In genomic region chr11:9601041-9601875, GRCh38 we compare ENCODE assay signal across 9 cellular contexts. TPM values are rescaled to one million over a fixed set of nuclear protein-coding genes. Genes with fewer than 3 reads are reported as not detected.
DNase-seq lines count a peak whose midpoint lies in the region; ATAC-seq and TF ChIP-seq lines count a peak whose summit lies in the region.
"Had no signal": no experiment of that assay in that cellular context is flagged by ENCODE, and none has a peak within 500 bp of the region (broad histone marks: within the 10 kb centered on the region; RNA-seq: fewer than 3 reads in every experiment).

No MANE protein-coding gene starts in this region.

- no peak for TF ChIP-seq CTCF in AG09309 (IDR thresholded peaks at IDR 0.05; ENCODE audit: control insufficient read depth, insufficient read depth, low read depth, low read length, missing control alignments)

- H3K4me3 ChIP-seq in AG09309 (ENCODE audit: control insufficient read depth, low read depth, low read length) = no peak overlapping the region
- peak overlapping the region; percentile 38 for H3K4me3 ChIP-seq in SJCRH30
- H3K4me3 ChIP-seq: pancreas had no signal

- H3K9me3 Mint-ChIP-seq in activated naive CD8-positive, alpha-beta T cell (ENCODE audit: low read depth) = no peaks in the 10 kb centered on the region

- peak overlapping the region; percentile 60 for H3K4me3 Mint-ChIP-seq in activated naive CD8-positive, alpha-beta T cell

- H3K4me1 Mint-ChIP-seq in activated naive CD8-positive, alpha-beta T cell (ENCODE audit: low read depth) = peaks cover 21% of the 10 kb centered on the region

- DNase-seq in AG09309 (ENCODE audit: low read depth) (peak; percentile 51), SJCRH30 (peak; percentile 88 to 95), kidney tubule cell (ENCODE audit: low spot score) (peak; percentile 44), epidermal melanocyte (ENCODE audit: insufficient read length, low spot score) (no peak)
- peak; percentile 78 for DNase-seq in stimulated activated CD8-positive, alpha-beta memory T cell treated with anti-CD3 and anti-CD28 coated beads, Interleukin-4, amount 100 ng/mL, for 48 hours
- DNase-seq: pancreas had no signal

- peak overlapping the region; percentile 88 for H3K27ac Mint-ChIP-seq in activated naive CD8-positive, alpha-beta T cell

- H3K27me3 Mint-ChIP-seq in activated naive CD8-positive, alpha-beta T cell = no peaks in the 10 kb centered on the region

- ATAC-seq in GM19025 (IDR thresholded peaks at IDR 0.05; ENCODE audit: low read depth, unreplicated experiment) (peak; percentile 87), HG03097 (IDR thresholded peaks at IDR 0.05; ENCODE audit: low FRiP score, unreplicated experiment) (peak; percentile 85)

- H3K4me1 ChIP-seq in SJCRH30 = peaks cover 12% of the 10 kb centered on the region
- H3K4me1 ChIP-seq: pancreas had no signal

- H3K27ac ChIP-seq in SJCRH30 = peak overlapping the region; percentile 64

- H3K36me3 Mint-ChIP-seq in activated naive CD8-positive, alpha-beta T cell = peaks cover 4% of the 10 kb centered on the region

- H3K9me3 ChIP-seq in SJCRH30 (replicated peaks) = no peaks in the 10 kb centered on the region
- H3K9me3 ChIP-seq: pancreas had no signal

- H3K27me3 ChIP-seq in SJCRH30 = no peaks in the 10 kb centered on the region
- H3K27me3 ChIP-seq: pancreas had no signal

- H3K36me3 ChIP-seq in SJCRH30 = no peaks in the 10 kb centered on the region
- H3K36me3 ChIP-seq: pancreas had no signal

RNA-seq across cellular contexts. Expression of gene WEE1, which starts 27.8 kb away (rescaled TPM):
- 102 and 120 TPM in 2 replicates for total RNA-seq in SJCRH30 (2014; rRNA removed; shearing (Covaris generic))
